Comparison of ENCODE assay signal across 16 cellular contexts in the genomic region with DNA sequence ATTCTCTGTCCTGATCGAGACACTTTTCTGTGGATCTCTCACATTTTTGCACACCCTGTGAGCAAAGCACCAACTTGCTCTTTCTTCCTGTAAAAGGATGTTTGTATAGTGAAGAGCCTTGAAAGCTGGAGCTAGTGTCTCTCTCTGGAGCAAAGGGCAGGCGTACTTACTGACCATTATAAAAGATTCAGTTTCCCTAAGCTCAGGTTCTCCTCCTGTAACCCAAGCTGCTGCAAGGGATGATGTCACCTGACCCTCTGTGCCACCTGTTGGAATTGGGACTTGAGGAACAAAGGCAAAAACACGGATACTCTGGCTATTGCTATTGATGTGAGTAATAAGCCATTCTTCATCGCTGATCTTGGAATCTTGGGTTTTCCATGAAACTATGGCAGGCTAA.
"Had no signal": no experiment of that assay in that cellular context is flagged by ENCODE, and none has a peak within 500 bp of the region (broad histone marks: within the 10 kb centered on the region; RNA-seq: fewer than 3 reads in every experiment).

No MANE protein-coding gene starts in this region.

- H3K36me3 ChIP-seq: brain microvascular endothelial cell, gastrocnemius medialis, spleen, tibial artery, vagina had no signal

- H3K27ac ChIP-seq: brain microvascular endothelial cell, gastrocnemius medialis, spleen, tibial artery, vagina had no signal

- H3K4me1 ChIP-seq: spleen, vagina had no signal

- H3K27me3 ChIP-seq: brain microvascular endothelial cell, gastrocnemius medialis, spleen, tibial artery, vagina had no signal

- H3K4me3 ChIP-seq: gastrocnemius medialis, lung, spleen, tibial artery, vagina had no signal

- DNase-seq: activated CD4-positive, alpha-beta T cell treated with anti-CD3 and anti-CD28 coated beads, Interleukin-2, amount 50 U/mL, for 4 hours; activated gamma-delta T cell; activated T-cell treated with anti-CD3 and anti-CD28 coated beads, Interleukin-2, amount 50 U/mL, for 48 hours; brain microvascular endothelial cell; effector memory CD4-positive, alpha-beta T cell; gastrocnemius medialis; kidney glomerular epithelial cell; natural killer cell; posterior cingulate gyrus; spleen; stimulated activated CD4-positive, alpha-beta T cell treated with anti-CD3 and anti-CD28 coated beads, Interleukin-1b, Interleukin-23, amount 100 ng/mL, for 48 hours; tibial artery had no signal

- H3K9me3 ChIP-seq: gastrocnemius medialis, spleen, tibial artery, vagina had no signal

- ATAC-seq: activated CD4-positive, CD25-positive, alpha-beta regulatory T cell treated with anti-CD3 and anti-CD28 coated beads, Interleukin-2, amount 50 U/mL, for 24 hours; gastrocnemius medialis; natural killer cell; stimulated activated memory B cell treated with anti-CD40 and anti-IgM and Interleukin-4, amounts not matched to agents 10 μg/mL and 1 μg/mL and 100 μg/mL, for 72 hours had no signal
